28 cellular contexts compared by ENCODE assay signal in genomic region chr10:88450201-88450600, GRCh38.
"Had no signal": no experiment of that assay in that cellular context is flagged by ENCODE, and none has a peak within 500 bp of the region (broad histone marks: within the 10 kb centered on the region; RNA-seq: fewer than 3 reads in every experiment).

No MANE protein-coding gene starts in this region.

- H3K27me3 ChIP-seq: esophagus squamous epithelium, heart right ventricle, ovary, sigmoid colon, transverse colon, upper lobe of right lung, uterus had no signal

- H3K9me3 ChIP-seq: esophagus squamous epithelium, lower lobe of right lung, mucosa of descending colon, ovary, psoas muscle, sigmoid colon, transverse colon, upper lobe of right lung, uterus had no signal

- H3K4me1 ChIP-seq: esophagus squamous epithelium, heart right ventricle, lower lobe of right lung, psoas muscle, sigmoid colon, transverse colon, upper lobe of right lung had no signal

- FAIRE-seq: endometrium, islet of Langerhans had no signal

- H3K36me3 ChIP-seq: esophagus squamous epithelium, heart right ventricle, lower lobe of right lung, ovary, sigmoid colon, transverse colon, upper lobe of right lung, uterus had no signal

- DNase-seq: dermis blood vessel endothelial cell; effector memory CD4-positive, alpha-beta T cell; erythroblast; esophagus squamous epithelium; foreskin melanocyte; glutamatergic neuron; heart right ventricle; hippocampal formation; kidney glomerular epithelial cell; left ventricle myocardium superior; lower lobe of right lung; mucosa of descending colon; naive B cell; nucleus accumbens; ovary; posterior cingulate gyrus; psoas muscle; right cardiac atrium; sigmoid colon; stimulated activated CD4-positive, alpha-beta T cell treated with anti-CD3 and anti-CD28 coated beads, Interleukin-4, amount 100 ng/mL, for 4 hours; transverse colon; upper lobe of right lung; uterus had no signal

- ATAC-seq: heart right ventricle; left ventricle myocardium superior; lower lobe of right lung; mucosa of descending colon; natural killer cell treated with Interleukin-12 subunit alpha and Interleukin-12 subunit beta and Interleukin-15 and Interleukin-18, amount 100 ng/mL, for 72 hours; psoas muscle; stimulated activated memory B cell treated with anti-CD40 and anti-IgM and Interleukin-4, amounts not matched to agents 10 μg/mL and 1 μg/mL and 100 μg/mL, for 72 hours; upper lobe of right lung had no signal

- H3K27ac ChIP-seq: coronary artery, esophagus squamous epithelium, heart right ventricle, lower lobe of right lung, psoas muscle, sigmoid colon, transverse colon, upper lobe of right lung had no signal

- H3K4me3 ChIP-seq: coronary artery, esophagus squamous epithelium, heart right ventricle, lower lobe of right lung, mucosa of descending colon, ovary, psoas muscle, sigmoid colon, transverse colon, upper lobe of right lung, uterus had no signal
